ENCODE assay signal across 9 cellular contexts in the genomic region with DNA sequence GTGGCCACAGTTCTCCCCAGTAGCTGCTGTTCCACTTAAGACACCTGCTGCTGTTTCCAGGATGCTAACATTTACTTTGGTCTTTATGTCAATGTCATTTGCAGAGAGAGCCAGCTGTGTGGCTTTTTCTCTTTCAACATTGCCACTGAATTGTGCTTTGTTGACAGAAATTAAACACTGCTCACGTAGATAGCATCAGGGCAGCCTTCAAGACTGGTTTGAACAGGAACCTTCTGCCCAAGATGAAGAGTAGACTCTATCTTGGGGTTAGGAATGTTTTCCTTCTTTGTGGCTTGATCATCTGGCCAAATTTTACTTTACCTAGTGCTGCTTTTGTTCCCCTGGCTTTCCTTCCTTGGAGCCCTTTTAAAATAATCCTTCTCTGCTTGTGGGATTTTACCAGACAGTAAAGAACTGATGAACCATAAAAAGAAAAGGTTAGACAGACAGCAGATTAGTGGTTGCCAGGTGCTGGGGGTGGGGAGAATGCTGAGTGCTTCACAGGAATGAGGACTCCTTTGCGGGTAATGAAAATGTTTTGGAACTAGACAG.
DNase-seq lines count a peak whose midpoint lies in the region; ATAC-seq and TF ChIP-seq lines count a peak whose summit lies in the region.
"Had no signal": no experiment of that assay in that cellular context is flagged by ENCODE, and none has a peak within 500 bp of the region (broad histone marks: within the 10 kb centered on the region; RNA-seq: fewer than 3 reads in every experiment).

No MANE protein-coding gene starts in this region.

- no peak for ATAC-seq in stimulated activated effector memory CD8-positive, alpha-beta T cell treated with anti-CD3 and anti-CD28 coated beads, Interleukin-12 subunit alpha, Interleukin-12 subunit beta, amount 100 ng/mL, for 72 hours

- in situ Hi-C loops in GM13976 (cut with MboI; ENCODE audit: low sequenced_read_pairs, unreplicated experiment), result loop anchor here (25.0 kb wide), 1 partner anchor 936 kb away; no protein-coding TSS in a partner anchor

- H3K27ac Mint-ChIP-seq in stimulated activated effector memory CD8-positive, alpha-beta T cell treated with anti-CD3 and anti-CD28 coated beads, Interleukin-12 subunit alpha, Interleukin-12 subunit beta, amount 100 ng/mL, for 72 hours, result peak overlapping the region; percentile 24

- DNase-seq in activated CD4-positive, alpha-beta T cell treated with anti-CD3 and anti-CD28 coated beads for 4 hours, result peak; percentile 18 to 37
- no peak for DNase-seq in activated CD4-positive, alpha-beta T cell treated with anti-CD3 and anti-CD28 coated beads, Interleukin-2, amount 50 U/mL, for 48 hours
- DNase-seq in NCI-H2227 (lab: John Stamatoyannopoulos, UW; ENCODE audit: unreplicated experiment) (peak; percentile 34), ecto neural progenitor cell (ENCODE audit: low spot score) (peak; percentile 71), GM13976 (ENCODE audit: low spot score) (no peak), NK-92 (lab: John Stamatoyannopoulos, UW; ENCODE audit: unreplicated experiment) (no peak), C1 segment of cervical spinal cord (lab: John Stamatoyannopoulos, UW) (no peak)
- DNase-seq in stimulated activated effector memory CD8-positive, alpha-beta T cell treated with anti-CD3 and anti-CD28 coated beads, Interleukin-12 subunit alpha, Interleukin-12 subunit beta, amount 100 ng/mL, for 72 hours (ENCODE audit: low spot score in 2 of 2), result no peak
- DNase-seq: activated T-cell treated with anti-CD3 and anti-CD28 coated beads, Interleukin-2, amount 50 U/mL, for 4 hours had no signal

- H3K9me3 Mint-ChIP-seq in stimulated activated effector memory CD8-positive, alpha-beta T cell treated with anti-CD3 and anti-CD28 coated beads, Interleukin-12 subunit alpha, Interleukin-12 subunit beta, amount 100 ng/mL, for 72 hours, result no peaks in the 10 kb centered on the region
- H3K9me3 Mint-ChIP-seq: activated T-cell treated with anti-CD3 and anti-CD28 coated beads, Interleukin-2, amount 50 U/mL, for 4 hours had no signal

- H3K36me3 Mint-ChIP-seq in stimulated activated effector memory CD8-positive, alpha-beta T cell treated with anti-CD3 and anti-CD28 coated beads, Interleukin-12 subunit alpha, Interleukin-12 subunit beta, amount 100 ng/mL, for 72 hours, result peaks cover 19% of the 10 kb centered on the region

- no peak for TF ChIP-seq CTCF in GM13976 (IDR thresholded peaks at IDR 0.05; ENCODE audit: borderline replicate concordance, control extremely low read depth, extremely low read depth, insufficient read depth, missing control alignments)

- no peak overlapping the region for H3K4me3 Mint-ChIP-seq in stimulated activated effector memory CD8-positive, alpha-beta T cell treated with anti-CD3 and anti-CD28 coated beads, Interleukin-12 subunit alpha, Interleukin-12 subunit beta, amount 100 ng/mL, for 72 hours
- H3K4me3 Mint-ChIP-seq: activated T-cell treated with anti-CD3 and anti-CD28 coated beads, Interleukin-2, amount 50 U/mL, for 4 hours had no signal

- H3K4me1 Mint-ChIP-seq in stimulated activated effector memory CD8-positive, alpha-beta T cell treated with anti-CD3 and anti-CD28 coated beads, Interleukin-12 subunit alpha, Interleukin-12 subunit beta, amount 100 ng/mL, for 72 hours, result peaks cover 25% of the 10 kb centered on the region

Comparison
In these comparisons a context has a peak if more than half of its experiments do, and no peak if none do; other contexts are left out.
1. DNase-seq: peak in activated CD4-positive, alpha-beta T cell treated with anti-CD3 and anti-CD28 coated beads for 4 hours (2 of 2), NCI-H2227 (single experiment) and ecto neural progenitor cell (single experiment); none in activated CD4-positive, alpha-beta T cell treated with anti-CD3 and anti-CD28 coated beads, Interleukin-2, amount 50 U/mL, for 48 hours (0 of 2), stimulated activated effector memory CD8-positive, alpha-beta T cell treated with anti-CD3 and anti-CD28 coated beads, Interleukin-12 subunit alpha, Interleukin-12 subunit beta, amount 100 ng/mL, for 72 hours (0 of 2), GM13976 (single experiment), NK-92 (single experiment) and C1 segment of cervical spinal cord (0 of 14).